Comparison of ENCODE assay signal across 26 cellular contexts in genomic region chrX:72146527-72146926, GRCh38.
"Had no signal": no experiment of that assay in that cellular context is flagged by ENCODE, and none has a peak within 500 bp of the region (broad histone marks: within the 10 kb centered on the region; RNA-seq: fewer than 3 reads in every experiment).

No MANE protein-coding gene starts in this region.

- H3K27ac Mint-ChIP-seq: activated CD8-positive, alpha-beta T cell treated with anti-CD3 and anti-CD28 coated beads, Interleukin-2, amount 10 ng/mL, durations not matched to agents 7 days and 5 days; activated naive CD8-positive, alpha-beta T cell treated with anti-CD3 and anti-CD28 coated beads, Interleukin-2, amount 10 ng/mL, durations not matched to agents 7 days and 5 days; T-helper 1 cell treated with Interleukin-12 subunit alpha and Interleukin-12 subunit beta and Interleukin-4 antibody, amounts not matched to agents 30 μg/mL and 1 μg/mL, for 36 hours; WTC11 had no signal

- H3K4me1 Mint-ChIP-seq: WTC11 had no signal

- DNase-seq: activated CD4-positive, alpha-beta T cell treated with anti-CD3 and anti-CD28 coated beads for 48 hours; activated CD4-positive, alpha-beta T cell treated with anti-CD3 and anti-CD28 coated beads, Interleukin-2, amount 50 U/mL, for 4 hours; activated CD4-positive, CD25-positive, alpha-beta regulatory T cell treated with anti-CD3 and anti-CD28 coated beads, Interleukin-2, amount 50 U/mL, for 72 hours; activated CD8-positive, alpha-beta memory T cell treated with anti-CD3 and anti-CD28 coated beads, Interleukin-2, amount 50 U/mL, for 48 hours; activated CD8-positive, alpha-beta T cell treated with anti-CD3 and anti-CD28 coated beads, Interleukin-2, amount 10 ng/mL, durations not matched to agents 7 days and 5 days; activated naive CD4-positive, alpha-beta T cell treated with anti-CD3 and anti-CD28 coated beads, Interleukin-2, amount 50 U/mL, for 16 hours; activated naive CD8-positive, alpha-beta T cell treated with anti-CD3 and anti-CD28 coated beads, Interleukin-2, amount 10 ng/mL, durations not matched to agents 7 days and 5 days; activated T-cell treated with anti-CD3 and anti-CD28 coated beads, Interleukin-2, amount 50 U/mL, for 1 hour; adrenal gland; anterior cingulate cortex; caudate nucleus; MG63; MV-4-11; NCI-H1092 treated with DMSO at 0.1 percent for 48 hours; NCI-H1417 treated with DMSO at 0.1 percent for 48 hours; NCI-H1694; NCI-H2029 treated with DMSO at 0.1 percent for 48 hours; NCI-H345; NCI-H510A; Peyer's patch; SHP77; SW 1271; T-helper 9 cell had no signal

- H3K9me3 Mint-ChIP-seq: activated naive CD8-positive, alpha-beta T cell treated with anti-CD3 and anti-CD28 coated beads, Interleukin-2, amount 10 ng/mL, durations not matched to agents 7 days and 5 days; T-helper 1 cell treated with Interleukin-12 subunit alpha and Interleukin-12 subunit beta and Interleukin-4 antibody, amounts not matched to agents 30 μg/mL and 1 μg/mL, for 36 hours; WTC11 had no signal

- H3K4me3 Mint-ChIP-seq: activated CD8-positive, alpha-beta T cell treated with anti-CD3 and anti-CD28 coated beads, Interleukin-2, amount 10 ng/mL, durations not matched to agents 7 days and 5 days; activated naive CD8-positive, alpha-beta T cell treated with anti-CD3 and anti-CD28 coated beads, Interleukin-2, amount 10 ng/mL, durations not matched to agents 7 days and 5 days; T-helper 1 cell treated with Interleukin-12 subunit alpha and Interleukin-12 subunit beta and Interleukin-4 antibody, amounts not matched to agents 30 μg/mL and 1 μg/mL, for 36 hours; WTC11 had no signal

- ATAC-seq: activated CD8-positive, alpha-beta T cell treated with anti-CD3 and anti-CD28 coated beads, Interleukin-2, amount 10 ng/mL, durations not matched to agents 7 days and 5 days; SK-N-SH treated with all-trans-retinoic acid at 6 μM for 48 hours; WTC11 had no signal

- H3K36me3 Mint-ChIP-seq: activated naive CD8-positive, alpha-beta T cell treated with anti-CD3 and anti-CD28 coated beads, Interleukin-2, amount 10 ng/mL, durations not matched to agents 7 days and 5 days had no signal
